In the genomic region with DNA sequence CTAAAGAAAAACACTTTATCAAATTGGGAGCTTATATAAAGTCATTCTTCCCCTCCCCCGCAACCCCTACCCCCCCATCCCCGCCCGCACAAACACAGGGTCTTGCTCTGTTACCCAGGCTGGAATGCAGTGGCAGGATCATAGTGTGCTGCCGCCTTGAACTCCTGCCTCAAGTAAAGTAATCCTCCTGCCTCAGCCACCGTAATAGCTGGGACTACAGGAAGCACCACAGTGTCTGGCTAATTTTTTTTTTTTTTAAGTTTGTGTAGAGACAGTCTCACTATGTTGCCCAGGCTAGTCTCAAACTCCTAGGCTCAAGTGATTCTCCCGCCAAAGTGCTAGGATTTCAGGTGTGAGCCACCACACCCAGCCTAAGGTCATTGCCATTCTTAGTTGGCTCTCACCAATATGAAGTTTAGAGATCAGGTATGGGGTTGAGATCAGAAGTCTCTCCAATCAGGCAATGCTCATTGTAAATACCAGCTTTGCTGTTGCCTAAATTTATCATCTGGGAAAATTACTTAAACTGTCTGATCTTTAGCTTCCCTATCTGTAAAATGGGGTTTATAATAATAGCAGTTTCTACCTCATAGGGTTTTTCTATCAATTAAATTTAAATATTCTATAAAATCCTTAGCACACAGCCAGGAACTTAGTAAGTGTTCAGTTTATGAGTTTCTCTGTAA, we compare ENCODE assay signal across 12 cellular contexts.
A peak's percentile ranks its signal among the peaks of the same experiment; 100 is the strongest.
DNase-seq lines count a peak whose midpoint lies in the region; ATAC-seq and TF ChIP-seq lines count a peak whose summit lies in the region.
"Had no signal": no experiment of that assay in that cellular context is flagged by ENCODE, and none has a peak within 500 bp of the region (broad histone marks: within the 10 kb centered on the region; RNA-seq: fewer than 3 reads in every experiment).

No MANE protein-coding gene starts in this region.

- H3K9ac ChIP-seq in BLaER1 (no peak overlapping the region), H9 (ENCODE audit: extremely low read depth, insufficient read length, low read length) (no peak overlapping the region)

- no peak overlapping the region for H3K18ac ChIP-seq in H9 (ENCODE audit: insufficient read length, low read depth, low read length)

- H3K4me2 ChIP-seq in BLaER1 = peak overlapping the region; percentile 79
- no peak overlapping the region for H3K4me2 ChIP-seq in H9 (ENCODE audit: insufficient read depth, insufficient read length, low read length)
- no peak overlapping the region for H3K4me2 ChIP-seq in hepatocyte

- H3K4ac ChIP-seq in H9 (ENCODE audit: low read depth, low read length) = no peak overlapping the region

- no peaks in the 10 kb centered on the region for H3K9me2 ChIP-seq in hepatocyte (replicated peaks; ENCODE audit: insufficient read depth)

- H3K27me3 ChIP-seq in BLaER1 = no peaks in the 10 kb centered on the region
- H3K27me3 ChIP-seq in H9 (ENCODE audit: insufficient read depth, low read length) = no peaks in the 10 kb centered on the region
- no peaks in the 10 kb centered on the region for H3K27me3 ChIP-seq in naive thymus-derived CD4-positive, alpha-beta T cell (ENCODE audit: control insufficient read depth in 2 of 2, insufficient read depth in 2 of 2, low read length in 2 of 2)
- no peaks in the 10 kb centered on the region for H3K27me3 ChIP-seq in hepatocyte
- H3K27me3 ChIP-seq: dorsolateral prefrontal cortex had no signal

- H2BK12ac ChIP-seq in H9 (ENCODE audit: insufficient read length, low read depth, low read length) = no peak overlapping the region

- H3K27ac Mint-ChIP-seq in H9 = peak overlapping the region; percentile 32 to 80 (median 38); a peak in 1 of 7 replicates
- H3K27ac Mint-ChIP-seq in activated naive CD8-positive, alpha-beta T cell treated with anti-CD3 and anti-CD28 coated beads, Interleukin-2, amount 10 ng/mL, durations not matched to agents 7 days and 5 days = peak overlapping the region; percentile 88
- H3K27ac Mint-ChIP-seq in naive thymus-derived CD4-positive, alpha-beta T cell = peak overlapping the region; percentile 87 to 99 (median 94)
- H3K27ac Mint-ChIP-seq: mesothelial cell of epicardium had no signal

- H3K79me1 ChIP-seq in H9 (ENCODE audit: insufficient read depth, low read depth, low read length, poor library complexity, severe bottlenecking) = no peaks in the 10 kb centered on the region

- no peak overlapping the region for H2BK5ac ChIP-seq in H9 (ENCODE audit: insufficient read length, low read length)

- no peak overlapping the region for H2BK120ac ChIP-seq in H9 (ENCODE audit: low read depth, low read length, poor library complexity, severe bottlenecking)

- peak overlapping the region; percentile 50 for H3K27ac ChIP-seq in BLaER1
- H3K27ac ChIP-seq in H9 (ENCODE audit: insufficient read length, low read depth, low read length) = no peak overlapping the region
- H3K27ac ChIP-seq in naive thymus-derived CD4-positive, alpha-beta T cell (ENCODE audit: low read depth, low read length) = peak overlapping the region; percentile 72
- no peak overlapping the region for H3K27ac ChIP-seq in hepatocyte

- ATAC-seq in activated naive CD8-positive, alpha-beta T cell treated with anti-CD3 and anti-CD28 coated beads, Interleukin-2, amount 10 ng/mL, durations not matched to agents 7 days and 5 days (ENCODE audit: low read depth) = peak; percentile 44
- ATAC-seq in naive thymus-derived CD4-positive, alpha-beta T cell = no peak
- ATAC-seq in HG02884 (IDR thresholded peaks at IDR 0.05; ENCODE audit: unreplicated experiment) = no peak
- ATAC-seq: sciatic nerve had no signal

- no peak overlapping the region for H4K8ac ChIP-seq in H9 (replicated peaks; ENCODE audit: insufficient read length, low read depth, low read length)

- H3K23ac ChIP-seq in H9 (ENCODE audit: insufficient read length, low read depth, low read length) = no peak overlapping the region

- POLR2A ChIA-PET in activated naive CD8-positive, alpha-beta T cell treated with anti-CD3 and anti-CD28 coated beads, Interleukin-2, amount 10 ng/mL, durations not matched to agents 7 days and 5 days (lab: Charles Lee) = interaction anchor here (0.7 to 2.3 kb wide), 10 partner anchors 9 to 322 kb away, joined by 3 to 14 read pairs (median 4); a partner anchor contains a TSS
- POLR2A ChIA-PET in naive thymus-derived CD4-positive, alpha-beta T cell (lab: Charles Lee) = interaction anchor here (0.8 to 10.0 kb wide), 14 partner anchors 10 to 59 kb away, joined by 3 to 109 read pairs (median 6); a partner anchor contains a TSS

- H3K4me1 ChIP-seq in BLaER1 = peaks cover 80% of the 10 kb centered on the region
- peaks cover 5% of the 10 kb centered on the region for H3K4me1 ChIP-seq in H9 (ENCODE audit: insufficient read depth, low read length)
- H3K4me1 ChIP-seq in naive thymus-derived CD4-positive, alpha-beta T cell (ENCODE audit: control insufficient read depth in 2 of 2, insufficient read depth in 2 of 2, low read length in 2 of 2) = peaks cover 46 to 95% of the 10 kb centered on the region in 2 donors
- H3K4me1 ChIP-seq in hepatocyte (ENCODE audit: insufficient read depth) = no peaks in the 10 kb centered on the region

- H3K4me3 Mint-ChIP-seq in H9 = no peak overlapping the region
- peak overlapping the region; percentile 66 for H3K4me3 Mint-ChIP-seq in activated naive CD8-positive, alpha-beta T cell treated with anti-CD3 and anti-CD28 coated beads, Interleukin-2, amount 10 ng/mL, durations not matched to agents 7 days and 5 days
- H3K4me3 Mint-ChIP-seq in naive thymus-derived CD4-positive, alpha-beta T cell = peak overlapping the region; percentile 52 to 88 (median 65)
- H3K4me3 Mint-ChIP-seq: mesothelial cell of epicardium had no signal

- peaks cover 50 to 51% of the 10 kb centered on the region in 2 experiments for H3K4me1 Mint-ChIP-seq in H9
- H3K4me1 Mint-ChIP-seq in activated naive CD8-positive, alpha-beta T cell treated with anti-CD3 and anti-CD28 coated beads, Interleukin-2, amount 10 ng/mL, durations not matched to agents 7 days and 5 days = peaks cover 79% of the 10 kb centered on the region
- H3K4me1 Mint-ChIP-seq in naive thymus-derived CD4-positive, alpha-beta T cell = peaks cover 68 to 100% (median 99%) of the 10 kb centered on the region in 7 donors

- peaks cover 10 to 29% (median 17%) of the 10 kb centered on the region in 3 experiments for H3K36me3 Mint-ChIP-seq in H9 (ENCODE audit: insufficient read depth in 1 of 3, low read depth in 3 of 3)
- peaks cover 54% of the 10 kb centered on the region for H3K36me3 Mint-ChIP-seq in activated naive CD8-positive, alpha-beta T cell treated with anti-CD3 and anti-CD28 coated beads, Interleukin-2, amount 10 ng/mL, durations not matched to agents 7 days and 5 days
- peaks cover 17 to 59% (median 43%) of the 10 kb centered on the region in 5 donors for H3K36me3 Mint-ChIP-seq in naive thymus-derived CD4-positive, alpha-beta T cell

- no peaks in the 10 kb centered on the region for H3K23me2 ChIP-seq in H9 (ENCODE audit: insufficient read length, low read depth, low read length, poor library complexity, severe bottlenecking)

- no peak overlapping the region for H3K14ac ChIP-seq in H9 (ENCODE audit: insufficient read depth, low read length)

- no peak overlapping the region for H2BK20ac ChIP-seq in H9 (ENCODE audit: low read depth, low read length, poor library complexity, severe bottlenecking)

- no peaks in the 10 kb centered on the region for H3K27me3 Mint-ChIP-seq in H9 (ENCODE audit: low read depth)
- H3K27me3 Mint-ChIP-seq in activated naive CD8-positive, alpha-beta T cell treated with anti-CD3 and anti-CD28 coated beads, Interleukin-2, amount 10 ng/mL, durations not matched to agents 7 days and 5 days = no peaks in the 10 kb centered on the region
- no peaks in the 10 kb centered on the region for H3K27me3 Mint-ChIP-seq in naive thymus-derived CD4-positive, alpha-beta T cell

- H2AFZ ChIP-seq in H9 (ENCODE audit: low read length) (no peak overlapping the region), hepatocyte (no peak overlapping the region)

- no peak overlapping the region for H3K56ac ChIP-seq in H9 (ENCODE audit: insufficient read length, low read depth, low read length)

- no peak for DNase-seq in H9
- no peak for DNase-seq in activated naive CD8-positive, alpha-beta T cell treated with anti-CD3 and anti-CD28 coated beads, Interleukin-2, amount 10 ng/mL, durations not matched to agents 7 days and 5 days
- peak in 3 of 9 donors; percentile 20 to 31 (median 30) for DNase-seq in naive thymus-derived CD4-positive, alpha-beta T cell
- no peak for DNase-seq in CD1c-positive myeloid dendritic cell (ENCODE audit: extremely low spot score)
- DNase-seq in stimulated activated CD4-positive, alpha-beta T cell treated with anti-CD3 and anti-CD28 coated beads, Interleukin-2, amount 100 ng/mL, for 48 hours = no peak
- no peak for DNase-seq in hepatocyte (ENCODE audit: low spot score)
- DNase-seq: activated gamma-delta T cell treated with Interleukin-2 at 50 U/mL for 16 hours, dorsolateral prefrontal cortex had no signal

- no peak overlapping the region for H4K5ac ChIP-seq in H9 (ENCODE audit: insufficient read length, low read depth, low read length)

- intact Hi-C loops in naive thymus-derived CD4-positive, alpha-beta T cell (cut with micrococcal nuclease) = loop anchor here (1.0 to 10.0 kb wide), 8 partner anchors 8 to 798 kb away; no protein-coding TSS in a partner anchor

- no CpG with 5 or more reads among the region's 6 CpGs for whole genome bisulfite sequencing in H9 (ENCODE audit: extremely low coverage, insufficient read length, low lambda C conversion rate)
- WGBS in hepatocyte (ENCODE audit: low lambda C conversion rate, missing lambda C conversion rate) = 63% methylated on average over 6 of the region's 6 CpGs

- no peak overlapping the region for H3T11ph ChIP-seq in H9 (ENCODE audit: low read length)

- no peak for TF ChIP-seq CTCF in H9 (conservative IDR thresholded peaks at IDR 0.05)
- no peak for TF ChIP-seq CTCF in hepatocyte (IDR thresholded peaks at IDR 0.05; ENCODE audit: poor library complexity)

- no peaks in the 10 kb centered on the region for H3K9me3 Mint-ChIP-seq in H9
- H3K9me3 Mint-ChIP-seq in activated naive CD8-positive, alpha-beta T cell treated with anti-CD3 and anti-CD28 coated beads, Interleukin-2, amount 10 ng/mL, durations not matched to agents 7 days and 5 days = no peaks in the 10 kb centered on the region
- no peaks in the 10 kb centered on the region for H3K9me3 Mint-ChIP-seq in naive thymus-derived CD4-positive, alpha-beta T cell
- H3K9me3 Mint-ChIP-seq: mesothelial cell of epicardium had no signal

- CTCF ChIA-PET in naive thymus-derived CD4-positive, alpha-beta T cell (lab: Charles Lee) = interaction anchor here (0.5 to 1.6 kb wide), 9 partner anchors 9 to 468 kb away, joined by 3 to 6 read pairs (median 3); no protein-coding TSS in a partner anchor

- H3K9me3 ChIP-seq in BLaER1 (peaks cover 8% of the 10 kb centered on the region; the same call in 1 of the 2 replicates), H9 (ENCODE audit: control insufficient read depth, low read depth, low read length) (no peaks in the 10 kb centered on the region), hepatocyte (ENCODE audit: low read depth) (no peaks in the 10 kb centered on the region)
- H3K9me3 ChIP-seq in naive thymus-derived CD4-positive, alpha-beta T cell (ENCODE audit: control insufficient read depth in 2 of 3, low read length in 3 of 3) = no peaks in the 10 kb centered on the region

- H3K36me3 ChIP-seq in BLaER1 (peaks cover 53% of the 10 kb centered on the region), hepatocyte (replicated peaks; ENCODE audit: insufficient read depth, low read depth) (no peaks in the 10 kb centered on the region)
- H3K36me3 ChIP-seq in naive thymus-derived CD4-positive, alpha-beta T cell (ENCODE audit: control insufficient read depth in 2 of 3, insufficient read depth in 3 of 3, low read length in 3 of 3) = peaks cover 2 to 22% (median 15%) of the 10 kb centered on the region in 3 experiments

- H4K20me1 ChIP-seq in BLaER1 (peaks cover 58% of the 10 kb centered on the region), H9 (ENCODE audit: control insufficient read depth, insufficient read depth, insufficient read length) (no peaks in the 10 kb centered on the region), hepatocyte (ENCODE audit: insufficient read depth, poor library complexity, severe bottlenecking) (no peaks in the 10 kb centered on the region)

- H2BK15ac ChIP-seq in H9 (ENCODE audit: low read depth, low read length) = no peak overlapping the region

- no peak overlapping the region for H4K91ac ChIP-seq in H9 (ENCODE audit: insufficient read length, low read depth, low read length)

- H3K4me3 ChIP-seq in BLaER1 (no peak overlapping the region), hepatocyte (no peak overlapping the region)
- H3K4me3 ChIP-seq in naive thymus-derived CD4-positive, alpha-beta T cell (ENCODE audit: low read length) = no peak overlapping the region
- H3K4me3 ChIP-seq: dorsolateral prefrontal cortex had no signal

- H2AK5ac ChIP-seq in H9 (ENCODE audit: insufficient read length, low read length) = no peak overlapping the region

- H3K79me2 ChIP-seq in H9 (ENCODE audit: insufficient read depth, low read length) (no peaks in the 10 kb centered on the region), hepatocyte (no peaks in the 10 kb centered on the region)

Comparison
In these comparisons a context has a peak if more than half of its experiments do, and no peak if none do; other contexts are left out.
1. H3K27ac ChIP-seq: peak in BLaER1 (single experiment) and naive thymus-derived CD4-positive, alpha-beta T cell (single experiment); none in H9 (single experiment) and hepatocyte (single experiment).
2. H3K27ac Mint-ChIP-seq: peak in every context shown above with its lines; median percentile 94 in naive thymus-derived CD4-positive, alpha-beta T cell; 88 in activated naive CD8-positive, alpha-beta T cell treated with anti-CD3 and anti-CD28 coated beads, Interleukin-2, amount 10 ng/mL, durations not matched to agents 7 days and 5 days; 38 in H9.
3. H3K4me3 Mint-ChIP-seq: peak in activated naive CD8-positive, alpha-beta T cell treated with anti-CD3 and anti-CD28 coated beads, Interleukin-2, amount 10 ng/mL, durations not matched to agents 7 days and 5 days (single experiment) and naive thymus-derived CD4-positive, alpha-beta T cell (10 of 10); none in H9 (0 of 2).